ENCODE assay signal across 11 cellular contexts in the genomic region with DNA sequence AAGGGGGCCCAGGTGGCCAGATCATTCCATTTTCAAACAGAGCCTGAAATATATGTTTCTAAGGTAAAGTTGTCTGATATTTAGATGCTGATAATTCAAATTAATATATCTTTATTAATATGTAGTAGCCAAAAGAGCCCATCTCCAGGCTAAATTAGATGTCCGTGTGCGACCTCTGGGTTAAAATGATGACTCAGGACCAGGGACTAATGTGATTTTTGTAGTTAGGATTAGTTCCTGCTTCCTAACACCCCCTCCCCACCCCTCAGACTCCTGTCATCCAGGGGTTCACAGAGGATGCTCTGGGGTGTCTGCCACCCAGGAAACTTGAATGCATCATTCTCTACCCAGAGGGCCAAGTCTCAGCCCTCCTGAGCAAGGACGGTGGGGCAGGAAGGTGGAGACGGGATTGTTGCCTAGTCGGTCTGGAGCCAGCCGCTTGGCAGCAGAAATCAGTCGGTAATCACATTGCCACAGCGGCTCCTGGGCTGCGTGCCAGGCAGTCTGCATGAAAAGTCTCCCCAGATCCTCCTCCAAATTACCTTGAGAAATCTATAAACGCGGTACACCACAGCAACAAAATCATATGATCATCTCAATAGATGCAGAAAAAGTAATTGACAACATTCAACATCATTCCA. TPM values are rescaled to one million over a fixed set of nuclear protein-coding genes. Genes with fewer than 3 reads are reported as not detected.
DNase-seq lines count a peak whose midpoint lies in the region; ATAC-seq and TF ChIP-seq lines count a peak whose summit lies in the region.
"Had no signal": no experiment of that assay in that cellular context is flagged by ENCODE, and none has a peak within 500 bp of the region (broad histone marks: within the 10 kb centered on the region; RNA-seq: fewer than 3 reads in every experiment).

No MANE protein-coding gene starts in this region.

- no peaks in the 10 kb centered on the region for H3K36me3 Mint-ChIP-seq in Calu3 (ENCODE audit: insufficient read depth, unreplicated experiment)
- H3K36me3 Mint-ChIP-seq in brain: no peaks in the 10 kb centered on the region
- H3K36me3 Mint-ChIP-seq in T-helper 2 cell treated with Interferon-gamma antibody and Interleukin-4, amounts not matched to agents 5 μg/mL and 100 μg/mL, for 36 hours (ENCODE audit: low read depth): no peaks in the 10 kb centered on the region

- intact Hi-C loops in Calu3 (cut with micrococcal nuclease; ENCODE audit: unreplicated experiment): no loop called here

- H3K36me3 ChIP-seq in lung (ENCODE audit: control insufficient read depth in 2 of 2, insufficient read depth in 2 of 2, low read length in 2 of 2): no peaks in the 10 kb centered on the region

- H3K4me1 ChIP-seq in lung (ENCODE audit: control insufficient read depth in 2 of 2, insufficient read depth in 2 of 2, low read length in 2 of 2): peaks cover 0 to 11% of the 10 kb centered on the region in 2 donors
- H3K4me1 ChIP-seq: Caco-2 had no signal

- no peaks in the 10 kb centered on the region for H3K9me3 ChIP-seq in lung (ENCODE audit: control insufficient read depth in 2 of 2, insufficient read depth in 1 of 2, low read length in 1 of 2)
- H3K9me3 ChIP-seq: Caco-2 had no signal

- H3K4me3 ChIP-seq in lung: no peak overlapping the region

- peaks cover 26% of the 10 kb centered on the region for H3K27me3 Mint-ChIP-seq in Calu3 (ENCODE audit: unreplicated experiment)
- H3K27me3 Mint-ChIP-seq in brain: peaks cover 9% of the 10 kb centered on the region
- peaks cover 3% of the 10 kb centered on the region for H3K27me3 Mint-ChIP-seq in T-helper 2 cell treated with Interferon-gamma antibody and Interleukin-4, amounts not matched to agents 5 μg/mL and 100 μg/mL, for 36 hours (ENCODE audit: low read depth)

- peak; percentile 70 for DNase-seq in Calu3
- DNase-seq in NCI-H2171 (lab: John Stamatoyannopoulos, UW): peak; percentile 68
- DNase-seq in lung (ENCODE audit: low spot score): peak; percentile 58
- no peak for DNase-seq in T-helper 2 cell treated with Interferon-gamma antibody and Interleukin-4, amounts not matched to agents 5 μg/mL and 100 μg/mL, for 36 hours (ENCODE audit: low spot score)
- no peak for DNase-seq in T1000 (lab: John Stamatoyannopoulos, UW)
- DNase-seq: Caco-2, T-helper 17 cell had no signal

- no peak for TF ChIP-seq CTCF in Calu3 (IDR thresholded peaks at IDR 0.05; ENCODE audit: unreplicated experiment)
- TF ChIP-seq CTCF in brain (conservative IDR thresholded peaks at IDR 0.05): no peak
- TF ChIP-seq CTCF in lung (IDR thresholded peaks at IDR 0.05; ENCODE audit: control extremely low read depth, extremely low read depth): no peak

- BruUV-seq in Calu3 (replicated peaks; lab: Mats Ljungman, UMichigan): no TSS peak

- WGBS in lung, 2 donors: 28 to 45% methylated on average over 11 of the region's 11 CpGs

- H3K4me3 Mint-ChIP-seq in Calu3 (ENCODE audit: low read depth, unreplicated experiment): no peak overlapping the region
- H3K4me3 Mint-ChIP-seq in brain: peak overlapping the region in 1 of 5 experiments; percentile 60
- H3K4me3 Mint-ChIP-seq in T-helper 2 cell treated with Interferon-gamma antibody and Interleukin-4, amounts not matched to agents 5 μg/mL and 100 μg/mL, for 36 hours: no peak overlapping the region
- H3K4me3 Mint-ChIP-seq: T-helper 17 cell had no signal

- no peaks in the 10 kb centered on the region for H3K27me3 ChIP-seq in lung (ENCODE audit: control insufficient read depth, insufficient read depth)

- ATAC-seq in lung (ENCODE audit: insufficient read depth, low FRiP score) (no peak), GM21737 (IDR thresholded peaks at IDR 0.05; ENCODE audit: unreplicated experiment) (no peak), GM21390 (IDR thresholded peaks at IDR 0.05; ENCODE audit: unreplicated experiment) (no peak)
- ATAC-seq: T-helper 17 cell had no signal

- H3K4me1 Mint-ChIP-seq in Calu3 (ENCODE audit: low read depth, unreplicated experiment) (peaks cover 16% of the 10 kb centered on the region), brain (peaks cover 6% of the 10 kb centered on the region)
- no peaks in the 10 kb centered on the region for H3K4me1 Mint-ChIP-seq in T-helper 2 cell treated with Interferon-gamma antibody and Interleukin-4, amounts not matched to agents 5 μg/mL and 100 μg/mL, for 36 hours (ENCODE audit: low read depth)
- H3K4me1 Mint-ChIP-seq: T-helper 17 cell had no signal

- no peak overlapping the region for H3K27ac Mint-ChIP-seq in Calu3 (ENCODE audit: unreplicated experiment)
- H3K27ac Mint-ChIP-seq in brain: peak overlapping the region in 3 of 5 experiments; percentile 57 to 91 (median 63)
- H3K27ac Mint-ChIP-seq in T-helper 2 cell treated with Interferon-gamma antibody and Interleukin-4, amounts not matched to agents 5 μg/mL and 100 μg/mL, for 36 hours: no peak overlapping the region
- H3K27ac Mint-ChIP-seq: T-helper 17 cell had no signal

- H3K9me3 Mint-ChIP-seq in Calu3 (ENCODE audit: low read depth, unreplicated experiment) (no peaks in the 10 kb centered on the region), brain (no peaks in the 10 kb centered on the region)
- H3K9me3 Mint-ChIP-seq in T-helper 2 cell treated with Interferon-gamma antibody and Interleukin-4, amounts not matched to agents 5 μg/mL and 100 μg/mL, for 36 hours: no peaks in the 10 kb centered on the region

- H3K27ac ChIP-seq in lung (ENCODE audit: low read depth in 1 of 2, low read length in 1 of 2): no peak overlapping the region

- CTCF ChIA-PET in Calu3 (lab: Charles Lee): no interaction called here

RNA-seq across cellular contexts. Expression of gene CNGB1, which starts 29.8 kb away (rescaled TPM):
- total RNA-seq in Calu3 (2022) (0.19 TPM in 1 of 2 replicates, not detected in the other), lung (under 1 TPM; 0.14 to 0.43 TPM)
- polyA plus RNA-seq in brain (ENCODE audit: insufficient read depth, low read depth, low replicate concordance) (17.1 TPM), lung (under 1 TPM; 0.18 to 0.21 TPM)
- total RNA-seq: Caco-2, glomerular endothelial cell, T-helper 17 cell had no signal

RNA-seq across cellular contexts. Expression of gene ZNF319, which starts 59.3 kb away (rescaled TPM):
- total RNA-seq in Calu3 (2022) (10.0 and 10.2 TPM in 2 replicates), lung (10 to 100 TPM in 1 of 2 donors, 1 to 10 TPM in 1; 6.0 to 15.3 TPM)
- polyA plus RNA-seq in brain (ENCODE audit: insufficient read depth, low read depth, low replicate concordance) (15.1 TPM), lung (10 to 100 TPM in 1 of 2 donors, 1 to 10 TPM in 1; 6.2 to 13.0 TPM)

Comparison
In these comparisons a context has a peak if more than half of its experiments do, and no peak if none do; other contexts are left out.
1. DNase-seq: peak in Calu3 (single experiment), NCI-H2171 (single experiment) and lung (single experiment); none in T-helper 2 cell treated with Interferon-gamma antibody and Interleukin-4, amounts not matched to agents 5 μg/mL and 100 μg/mL, for 36 hours (single experiment) and T1000 (single experiment).
2. H3K27ac Mint-ChIP-seq: peak in brain (3 of 5); none in Calu3 (single experiment) and T-helper 2 cell treated with Interferon-gamma antibody and Interleukin-4, amounts not matched to agents 5 μg/mL and 100 μg/mL, for 36 hours (single experiment).